15 cellular contexts compared by ENCODE assay signal in genomic region chr10:4174197-4174596, GRCh38.
DNase-seq lines count a peak whose midpoint lies in the region; ATAC-seq, FAIRE-seq and TF ChIP-seq lines count a peak whose summit lies in the region.
"Had no signal": no experiment of that assay in that cellular context is flagged by ENCODE, and none has a peak within 500 bp of the region (broad histone marks: within the 10 kb centered on the region; RNA-seq: fewer than 3 reads in every experiment).

No MANE protein-coding gene starts in this region.

- H4K20me1 ChIP-seq in keratinocyte (ENCODE audit: control insufficient read depth, extremely low read depth, insufficient read depth, low read length): no peaks in the 10 kb centered on the region

- peak; percentile 22 for DNase-seq in Caki2 (ENCODE audit: low read depth)
- no peak for DNase-seq in keratinocyte (ENCODE audit: low read depth, low spot score)
- no peak for DNase-seq in kidney
- no peak for DNase-seq in cerebellar nuclear complex (lab: John Stamatoyannopoulos, UW)
- DNase-seq in NCI-H187 treated with DMSO at 0.1 percent for 48 hours (lab: John Stamatoyannopoulos, UW): no peak
- DNase-seq: activated naive CD4-positive, alpha-beta T cell treated with Interleukin-2 at 50 U/mL for 16 hours; colonic mucosa; gastrocnemius medialis; NCI-H1417 treated with DMSO at 0.1 percent for 48 hours; NCI-H526 treated with DMSO at 0.1 percent for 48 hours; testis had no signal

- no peaks in the 10 kb centered on the region for H3K9me1 ChIP-seq in keratinocyte (ENCODE audit: control insufficient read depth, extremely low read depth, insufficient read depth, low read length)

- no peaks in the 10 kb centered on the region for H3K27me3 ChIP-seq in keratinocyte (ENCODE audit: control insufficient read depth, extremely low read depth, insufficient read depth, low read length)
- H3K27me3 ChIP-seq: colonic mucosa, gastrocnemius medialis, testis had no signal

- H3K79me2 ChIP-seq in keratinocyte (ENCODE audit: control insufficient read depth, insufficient read depth, low read length): no peaks in the 10 kb centered on the region

- H3K9me3 ChIP-seq in HEK293 (ENCODE audit: control insufficient read depth, insufficient read depth, low read depth, low read length) (no peaks in the 10 kb centered on the region), keratinocyte (ENCODE audit: control insufficient read depth, low read depth, low read length) (peaks cover 1% of the 10 kb centered on the region), kidney (ENCODE audit: control insufficient read depth in 1 of 2, low read length in 2 of 2) (peaks cover 3% of the 10 kb centered on the region in 2 donors)
- H3K9me3 ChIP-seq: colonic mucosa, gastrocnemius medialis, testis had no signal

- H3K9ac ChIP-seq in keratinocyte (ENCODE audit: control insufficient read depth, extremely low read depth, insufficient read depth, low read length): no peak overlapping the region
- H3K9ac ChIP-seq in kidney (ENCODE audit: low read length in 2 of 2): no peak overlapping the region

- POLR2A ChIA-PET in HEK293 (lab: Yijun Ruan, JAX): no interaction called here

- H3K4me3 ChIP-seq in HEK293 (ENCODE audit: low read depth, low read length) (no peak overlapping the region), keratinocyte (ENCODE audit: control insufficient read depth in 2 of 3, extremely low read depth in 1 of 3, insufficient read depth in 2 of 3, low read depth in 1 of 3, low read length in 3 of 3) (no peak overlapping the region), kidney (ENCODE audit: low read length in 2 of 2) (no peak overlapping the region)
- H3K4me3 ChIP-seq: colonic mucosa, gastrocnemius medialis, testis had no signal

- no peak overlapping the region for H3K4me2 ChIP-seq in keratinocyte (ENCODE audit: control insufficient read depth, extremely low read depth, insufficient read depth, low read depth, low read length)

- in situ Hi-C loops in Caki2 (cut with HindIII; ENCODE audit: low pct_unique_long_range_greater_than_20kb, low sequenced_read_pairs): no loop called here

- H2AFZ ChIP-seq in keratinocyte (ENCODE audit: control insufficient read depth, low read length): no peak overlapping the region

- ATAC-seq in SK-N-SH treated with all-trans-retinoic acid at 6 μM for 48 hours: peak; percentile 48
- ATAC-seq in HG03432 (IDR thresholded peaks at IDR 0.05; ENCODE audit: unreplicated experiment): no peak
- ATAC-seq: gastrocnemius medialis had no signal

- intact Hi-C loops in kidney (cut with DNase I): no loop called here

- TF ChIP-seq CTCF in HEK293 (tag by site-specific recombination; IDR thresholded peaks at IDR 0.05) (no peak), keratinocyte (optimal IDR thresholded peaks at IDR 0.05 in 1 of 3, IDR thresholded peaks at IDR 0.05 in 1 of 3, conservative IDR thresholded peaks at IDR 0.05 in 1 of 3; ENCODE audit: extremely low read depth in 1 of 3, insufficient read depth in 2 of 3, low read length in 3 of 3) (peak in 2 of 3 experiments; percentile 3 to 56), kidney (IDR thresholded peaks at IDR 0.05; ENCODE audit: borderline replicate concordance, extremely low read depth, insufficient read depth) (no peak)

- H3K36me3 ChIP-seq in HEK293 (ENCODE audit: control insufficient read depth in 2 of 2, insufficient read depth in 1 of 2, low read length in 2 of 2) (no peaks in the 10 kb centered on the region), keratinocyte (ENCODE audit: control insufficient read depth in 2 of 2, extremely low read depth in 1 of 2, insufficient read depth in 2 of 2, low read length in 2 of 2) (no peaks in the 10 kb centered on the region), kidney (ENCODE audit: control insufficient read depth in 1 of 2, insufficient read depth in 2 of 2, low read length in 2 of 2) (no peaks in the 10 kb centered on the region)
- H3K36me3 ChIP-seq: colonic mucosa, gastrocnemius medialis had no signal

- FAIRE-seq in keratinocyte (lab: Jason Lieb, UNC): no peak
- no peak for FAIRE-seq in kidney (lab: Jason Lieb, UNC)
- FAIRE-seq: G401.6 had no signal

- CTCF ChIA-PET in HEK293 (lab: Yijun Ruan, JAX): interaction anchor here (0.9 kb wide), 1 partner anchor 321 kb away, joined by 3 read pairs; no protein-coding TSS in a partner anchor

- no peak overlapping the region for H3K27ac ChIP-seq in HEK293 (ENCODE audit: extremely low read depth, low read depth, low read length)
- no peak overlapping the region for H3K27ac ChIP-seq in keratinocyte (ENCODE audit: control insufficient read depth, insufficient read depth, low read length)
- no peak overlapping the region for H3K27ac ChIP-seq in kidney (ENCODE audit: low read depth in 2 of 2, low read length in 2 of 2)
- H3K27ac ChIP-seq: colonic mucosa, gastrocnemius medialis had no signal

- dilution Hi-C loops in keratinocyte (cut with MboI; ENCODE audit: extremely low pct_ligation_motif_present, low sequenced_read_pairs): no loop called here

- H3K4me1 ChIP-seq in HEK293 (ENCODE audit: control insufficient read depth, insufficient read depth, low read length): no peaks in the 10 kb centered on the region
- H3K4me1 ChIP-seq in keratinocyte (ENCODE audit: control insufficient read depth, extremely low read depth, insufficient read depth, low read length): peaks cover 11% of the 10 kb centered on the region
- H3K4me1 ChIP-seq in kidney (ENCODE audit: control insufficient read depth in 1 of 2, insufficient read depth in 1 of 2, low read depth in 1 of 2, low read length in 2 of 2): peaks cover 0 to 2% of the 10 kb centered on the region in 2 donors
- H3K4me1 ChIP-seq: colonic mucosa, gastrocnemius medialis had no signal

TF ChIP-seq in HEK293, 187 proteins besides CTCF, POLR2A, EP300 and RAD21:
- TF ChIP-seq ZNF221 (tag by site-specific recombination; IDR thresholded peaks at IDR 0.05; ENCODE audit: borderline replicate concordance) (no peak), ZNF366 (tag by site-specific recombination; conservative IDR thresholded peaks at IDR 0.05) (no peak), PRDM1 (tag by site-specific recombination; IDR thresholded peaks at IDR 0.05) (no peak), HOXD13 (CRISPR knock-in tag; IDR thresholded peaks at IDR 0.05; ENCODE audit: borderline replicate concordance) (no peak), ZNF654 (tag by site-specific recombination; IDR thresholded peaks at IDR 0.05; ENCODE audit: low read depth) (peak; percentile 35), PATZ1 (tag by site-specific recombination; IDR thresholded peaks at IDR 0.05) (no peak), ZNF621 (tag by site-specific recombination; IDR thresholded peaks at IDR 0.05) (no peak)

TF ChIP-seq in SK-N-SH treated with all-trans-retinoic acid at 6 μM for 48 hours, 23 proteins besides CTCF, POLR2A, EP300 and RAD21:
- no peak for TF ChIP-seq CSDC2 (CRISPR knock-in tag; IDR thresholded peaks at IDR 0.05)
- TF ChIP-seq, protein P1, sequence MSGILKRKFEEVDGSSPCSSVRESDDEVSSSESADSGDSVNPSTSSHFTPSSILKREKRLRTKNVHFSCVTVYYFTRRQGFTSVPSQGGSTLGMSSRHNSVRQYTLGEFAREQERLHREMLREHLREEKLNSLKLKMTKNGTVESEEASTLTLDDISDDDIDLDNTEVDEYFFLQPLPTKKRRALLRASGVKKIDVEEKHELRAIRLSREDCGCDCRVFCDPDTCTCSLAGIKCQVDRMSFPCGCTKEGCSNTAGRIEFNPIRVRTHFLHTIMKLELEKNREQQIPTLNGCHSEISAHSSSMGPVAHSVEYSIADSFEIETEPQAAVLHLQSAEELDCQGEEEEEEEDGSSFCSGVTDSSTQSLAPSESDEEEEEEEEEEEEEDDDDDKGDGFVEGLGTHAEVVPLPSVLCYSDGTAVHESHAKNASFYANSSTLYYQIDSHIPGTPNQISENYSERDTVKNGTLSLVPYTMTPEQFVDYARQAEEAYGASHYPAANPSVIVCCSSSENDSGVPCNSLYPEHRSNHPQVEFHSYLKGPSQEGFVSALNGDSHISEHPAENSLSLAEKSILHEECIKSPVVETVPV (CRISPR knock-in tag; IDR thresholded peaks at IDR 0.05): no peak

Comparison
In these comparisons a context has a peak if more than half of its experiments do, and no peak if none do; other contexts are left out.
1. CTCF ChIP-seq: peak in keratinocyte (2 of 3); none in HEK293 (single experiment) and kidney (single experiment).